In genomic region chr20:32877507-32877906, GRCh38 we compare ENCODE assay signal across 16 cellular contexts.
A peak's percentile ranks its signal among the peaks of the same experiment; 100 is the strongest.
DNase-seq lines count a peak whose midpoint lies in the region; ATAC-seq lines count a peak whose summit lies in the region.
"Had no signal": no experiment of that assay in that cellular context is flagged by ENCODE, and none has a peak within 500 bp of the region (broad histone marks: within the 10 kb centered on the region; RNA-seq: fewer than 3 reads in every experiment).

No MANE protein-coding gene starts in this region.

- intact Hi-C loops in head of caudate nucleus (cut with DNase I), result no loop called here

- peak; percentile 29 for DNase-seq in NCI-H1092 treated with DMSO at 0.1 percent for 48 hours (lab: John Stamatoyannopoulos, UW)
- DNase-seq in NCI-H1092 (lab: John Stamatoyannopoulos, UW), result no peak
- peak; percentile 27 for DNase-seq in amniotic epithelial cell (ENCODE audit: low read depth)
- DNase-seq in iPS-NIHi11 (ENCODE audit: low spot score), result peak; percentile 46
- no peak for DNase-seq in SKM-1 treated with dmso at 0.1 percent for 144 hours (lab: John Stamatoyannopoulos, UW; ENCODE audit: unreplicated experiment)
- DNase-seq in head of caudate nucleus, result no peak
- no peak for DNase-seq in NCI-H1048 (lab: John Stamatoyannopoulos, UW)
- DNase-seq: 8988T; activated CD4-positive, alpha-beta T cell treated with anti-CD3 and anti-CD28 coated beads, Interleukin-2, amount 50 U/mL, for 48 hours; activated T-cell treated with anti-CD3 and anti-CD28 coated beads, Interleukin-2, amount 50 U/mL, for 24 hours; CD4-positive, CD25-positive, alpha-beta regulatory T cell; GM23248; NCI-H2107; trophoblast cell had no signal

- no peak for ATAC-seq in HG03025 (IDR thresholded peaks at IDR 0.05; ENCODE audit: low FRiP score, unreplicated experiment)
- ATAC-seq: stimulated activated memory B cell treated with anti-CD40 and anti-IgM and Interleukin-4, amounts not matched to agents 10 μg/mL and 1 μg/mL and 100 μg/mL, for 72 hours had no signal

Comparison
In these comparisons a context has a peak if more than half of its experiments do, and no peak if none do; other contexts are left out.
1. DNase-seq: peak in NCI-H1092 treated with DMSO at 0.1 percent for 48 hours (single experiment), amniotic epithelial cell (single experiment) and iPS-NIHi11 (single experiment); none in NCI-H1092 (single experiment), SKM-1 treated with dmso at 0.1 percent for 144 hours (single experiment), head of caudate nucleus (0 of 42) and NCI-H1048 (single experiment).